Comparison of ENCODE assay signal across 9 cellular contexts in genomic region chr11:75082601-75083216, GRCh38. TPM values are rescaled to one million over a fixed set of nuclear protein-coding genes. Genes with fewer than 3 reads are reported as not detected.
"Had no signal": no experiment of that assay in that cellular context is flagged by ENCODE, and none has a peak within 500 bp of the region (broad histone marks: within the 10 kb centered on the region; RNA-seq: fewer than 3 reads in every experiment).

No MANE protein-coding gene starts in this region.

- H3K36me3 ChIP-seq: HAP-1 had no signal

- H3K9me3 ChIP-seq: HAP-1 had no signal

- H3K4me3 ChIP-seq: HAP-1 had no signal

- DNase-seq: GOT3, H7, KG1 had no signal

- H3K27ac ChIP-seq: HL-60 had no signal

- ATAC-seq: HepG2 had no signal

- FAIRE-seq: HepG2 had no signal

- H3K4me1 ChIP-seq: HAP-1 had no signal

RNA-seq across cellular contexts. Expression of gene OR2AT4, which starts 14.0 kb away (rescaled TPM):
- total RNA-seq: H4, H7, HepG2, HT1080 had no signal
- polyA plus RNA-seq: HepG2, IgD-negative memory B cell had no signal
